ENCODE assay signal across 38 cellular contexts in the genomic region with DNA sequence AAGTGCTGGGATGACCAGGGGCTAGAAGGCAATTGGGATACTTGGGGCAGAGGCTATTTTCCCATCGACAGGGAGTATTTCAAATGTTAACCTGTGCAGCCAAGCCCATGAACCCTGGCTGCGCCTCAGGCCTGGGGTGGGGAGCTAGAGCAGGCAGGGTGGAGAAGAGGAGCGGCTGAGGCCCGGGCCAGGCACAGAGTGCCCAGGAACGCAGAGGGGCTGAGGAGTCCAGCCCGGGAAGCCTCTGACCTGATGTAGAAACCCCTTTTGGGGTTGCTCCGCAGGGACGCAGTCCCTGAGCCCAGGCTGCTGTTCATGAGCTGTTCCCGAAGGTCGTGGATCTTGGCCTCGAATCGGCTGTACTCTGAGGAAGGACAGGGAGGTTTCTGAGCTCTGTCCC.
"Had no signal": no experiment of that assay in that cellular context is flagged by ENCODE, and none has a peak within 500 bp of the region (broad histone marks: within the 10 kb centered on the region; RNA-seq: fewer than 3 reads in every experiment).

No MANE protein-coding gene starts in this region.

- H3K4me1 Mint-ChIP-seq: activated CD4-positive, alpha-beta memory T cell treated with anti-CD3 and anti-CD28 coated beads, Interleukin-2, amount 10 ng/mL, durations not matched to agents 7 days and 5 days; activated CD4-positive, alpha-beta T cell treated with anti-CD3 and anti-CD28 coated beads for 36 hours; activated CD4-positive, alpha-beta T cell treated with anti-CD3 and anti-CD28 coated beads, Interleukin-2, amount 10 ng/mL, durations not matched to agents 7 days and 5 days; activated CD8-positive, alpha-beta memory T cell treated with anti-CD3 and anti-CD28 coated beads, Interleukin-2, amount 10 ng/mL, durations not matched to agents 7 days and 5 days; activated naive CD4-positive, alpha-beta T cell treated with anti-CD3 and anti-CD28 coated beads, Interleukin-2, amount 10 ng/mL, durations not matched to agents 7 days and 5 days; activated naive CD4-positive, alpha-beta T cell treated with anti-CD3 and anti-CD28 coated beads, Interleukin-2, amount 50 U/mL, for 24 hours; activated naive CD8-positive, alpha-beta T cell treated with anti-CD3 and anti-CD28 coated beads, Interleukin-2, amount 10 ng/mL, durations not matched to agents 7 days and 5 days; activated naive CD8-positive, alpha-beta T cell treated with anti-CD3 and anti-CD28 coated beads, Interleukin-2, amount 50 U/mL, for 24 hours; central memory CD8-positive, alpha-beta T cell; WTC11 had no signal

- H3K4me3 ChIP-seq: ascending aorta, cardiac muscle cell had no signal

- H3K9me3 ChIP-seq: ascending aorta had no signal

- H3K27me3 ChIP-seq: ascending aorta, cardiac muscle cell had no signal

- H3K9me3 Mint-ChIP-seq: activated CD4-positive, alpha-beta memory T cell treated with anti-CD3 and anti-CD28 coated beads, Interleukin-2, amount 10 ng/mL, durations not matched to agents 7 days and 5 days; activated CD4-positive, alpha-beta T cell treated with anti-CD3 and anti-CD28 coated beads, Interleukin-2, amount 10 ng/mL, durations not matched to agents 7 days and 5 days; activated naive CD4-positive, alpha-beta T cell treated with anti-CD3 and anti-CD28 coated beads, Interleukin-2, amount 10 ng/mL, durations not matched to agents 7 days and 5 days; activated naive CD4-positive, alpha-beta T cell treated with anti-CD3 and anti-CD28 coated beads, Interleukin-2, amount 50 U/mL, for 24 hours; activated naive CD8-positive, alpha-beta T cell treated with anti-CD3 and anti-CD28 coated beads, Interleukin-2, amount 10 ng/mL, durations not matched to agents 7 days and 5 days; activated naive CD8-positive, alpha-beta T cell treated with anti-CD3 and anti-CD28 coated beads, Interleukin-2, amount 50 U/mL, for 24 hours; activated T-cell treated with anti-CD3 and anti-CD28 coated beads, Interleukin-2, amount 50 U/mL, for 24 hours; activated T-helper 2 cell treated with anti-CD3 and anti-CD28 coated beads, Interferon-gamma antibody, Interleukin-2, Interleukin-4, amounts not matched to agents 10 μg/mL and 5 μg/mL and 100 μg/mL, durations not matched to agents 14 hours and 24 hours and 36 hours; brain; central memory CD8-positive, alpha-beta T cell; T-helper 1 cell treated with Interleukin-12 subunit alpha and Interleukin-12 subunit beta and Interleukin-4 antibody, amounts not matched to agents 30 μg/mL and 1 μg/mL, for 36 hours; T-helper 2 cell treated with Interferon-gamma antibody and Interleukin-4, amounts not matched to agents 5 μg/mL and 100 μg/mL, for 36 hours; WTC11 had no signal

- H3K4me3 Mint-ChIP-seq: activated CD4-positive, alpha-beta memory T cell treated with anti-CD3 and anti-CD28 coated beads, Interleukin-2, amount 10 ng/mL, durations not matched to agents 7 days and 5 days; activated CD4-positive, alpha-beta T cell treated with anti-CD3 and anti-CD28 coated beads for 36 hours; activated CD4-positive, alpha-beta T cell treated with anti-CD3 and anti-CD28 coated beads, Interleukin-2, amount 10 ng/mL, durations not matched to agents 7 days and 5 days; activated CD8-positive, alpha-beta memory T cell treated with anti-CD3 and anti-CD28 coated beads, Interleukin-2, amount 10 ng/mL, durations not matched to agents 7 days and 5 days; activated CD8-positive, alpha-beta T cell treated with anti-CD3 and anti-CD28 coated beads, Interleukin-2, amount 10 ng/mL, durations not matched to agents 7 days and 5 days; activated naive CD4-positive, alpha-beta T cell treated with anti-CD3 and anti-CD28 coated beads, Interleukin-2, amount 10 ng/mL, durations not matched to agents 7 days and 5 days; activated naive CD4-positive, alpha-beta T cell treated with anti-CD3 and anti-CD28 coated beads, Interleukin-2, amount 50 U/mL, for 24 hours; activated naive CD8-positive, alpha-beta T cell; activated naive CD8-positive, alpha-beta T cell treated with anti-CD3 and anti-CD28 coated beads, Interleukin-2, amount 10 ng/mL, durations not matched to agents 7 days and 5 days; activated naive CD8-positive, alpha-beta T cell treated with anti-CD3 and anti-CD28 coated beads, Interleukin-2, amount 50 U/mL, for 24 hours; activated T-cell treated with anti-CD3 and anti-CD28 coated beads, Interleukin-2, amount 50 U/mL, for 24 hours; brain; central memory CD8-positive, alpha-beta T cell; T-helper 1 cell treated with Interleukin-12 subunit alpha and Interleukin-12 subunit beta and Interleukin-4 antibody, amounts not matched to agents 30 μg/mL and 1 μg/mL, for 36 hours; T-helper 2 cell treated with Interferon-gamma antibody and Interleukin-4, amounts not matched to agents 5 μg/mL and 100 μg/mL, for 36 hours; WTC11 had no signal

- DNase-seq: activated CD4-positive, alpha-beta memory T cell treated with anti-CD3 and anti-CD28 coated beads, Interleukin-2, amount 10 ng/mL, durations not matched to agents 7 days and 5 days; activated CD4-positive, alpha-beta T cell treated with anti-CD3 and anti-CD28 coated beads for 1 hour; activated CD4-positive, alpha-beta T cell treated with anti-CD3 and anti-CD28 coated beads for 36 hours; activated CD4-positive, alpha-beta T cell treated with anti-CD3 and anti-CD28 coated beads for 48 hours; activated CD4-positive, alpha-beta T cell treated with anti-CD3 and anti-CD28 coated beads, Interleukin-2, amount 10 ng/mL, durations not matched to agents 7 days and 5 days; activated CD4-positive, alpha-beta T cell treated with anti-CD3 and anti-CD28 coated beads, Interleukin-2, amount 50 U/mL, for 48 hours; activated CD4-positive, CD25-positive, alpha-beta regulatory T cell; activated CD8-positive, alpha-beta memory T cell treated with anti-CD3 and anti-CD28 coated beads for 24 hours; activated CD8-positive, alpha-beta memory T cell treated with anti-CD3 and anti-CD28 coated beads, Interleukin-2, amount 10 ng/mL, durations not matched to agents 7 days and 5 days; activated CD8-positive, alpha-beta memory T cell treated with anti-CD3 and anti-CD28 coated beads, Interleukin-2, amount 50 U/mL, for 48 hours; activated CD8-positive, alpha-beta T cell treated with anti-CD3 and anti-CD28 coated beads, Interleukin-2, amount 10 ng/mL, durations not matched to agents 7 days and 5 days; activated effector memory CD4-positive, alpha-beta T cell treated with Interleukin-2 at 50 U/mL for 16 hours; activated gamma-delta T cell; activated naive CD4-positive, alpha-beta T cell treated with anti-CD3 and anti-CD28 coated beads, Interleukin-2, amount 10 ng/mL, durations not matched to agents 7 days and 5 days; activated naive CD4-positive, alpha-beta T cell treated with Interleukin-2 at 50 U/mL for 16 hours; activated naive CD8-positive, alpha-beta T cell treated with anti-CD3 and anti-CD28 coated beads, Interleukin-2, amount 10 ng/mL, durations not matched to agents 7 days and 5 days; activated naive CD8-positive, alpha-beta T cell treated with anti-CD3 and anti-CD28 coated beads, Interleukin-2, amount 50 U/mL, for 24 hours; activated T-cell treated with anti-CD3 and anti-CD28 coated beads, Interleukin-2, amount 50 U/mL, for 24 hours; activated T-cell treated with anti-CD3 and anti-CD28 coated beads, Interleukin-2, amount 50 U/mL, for 48 hours; amygdala; anterior cingulate cortex; caudate nucleus; cerebellar nuclear complex; T-helper 1 cell; T-helper 2 cell; T-helper 9 cell had no signal

- H3K36me3 Mint-ChIP-seq: activated CD8-positive, alpha-beta memory T cell treated with anti-CD3 and anti-CD28 coated beads, Interleukin-2, amount 10 ng/mL, durations not matched to agents 7 days and 5 days; activated naive CD4-positive, alpha-beta T cell treated with anti-CD3 and anti-CD28 coated beads, Interleukin-2, amount 10 ng/mL, durations not matched to agents 7 days and 5 days; activated naive CD4-positive, alpha-beta T cell treated with anti-CD3 and anti-CD28 coated beads, Interleukin-2, amount 50 U/mL, for 24 hours had no signal

- ATAC-seq: activated CD4-positive, alpha-beta T cell treated with anti-CD3 and anti-CD28 coated beads for 36 hours; activated CD4-positive, CD25-positive, alpha-beta regulatory T cell treated with anti-CD3 and anti-CD28 coated beads, Interleukin-2, amount 50 U/mL, for 24 hours; activated CD8-positive, alpha-beta memory T cell treated with anti-CD3 and anti-CD28 coated beads, Interleukin-2, amount 10 ng/mL, durations not matched to agents 7 days and 5 days; activated CD8-positive, alpha-beta T cell treated with anti-CD3 and anti-CD28 coated beads, Interleukin-2, amount 10 ng/mL, durations not matched to agents 7 days and 5 days; activated naive CD8-positive, alpha-beta T cell treated with anti-CD3 and anti-CD28 coated beads, Interleukin-2, amount 50 U/mL, for 24 hours; WTC11 had no signal

- H3K27me3 Mint-ChIP-seq: activated CD4-positive, alpha-beta memory T cell treated with anti-CD3 and anti-CD28 coated beads, Interleukin-2, amount 10 ng/mL, durations not matched to agents 7 days and 5 days; activated CD4-positive, alpha-beta T cell treated with anti-CD3 and anti-CD28 coated beads for 36 hours; activated CD4-positive, alpha-beta T cell treated with anti-CD3 and anti-CD28 coated beads, Interleukin-2, amount 10 ng/mL, durations not matched to agents 7 days and 5 days; activated CD8-positive, alpha-beta memory T cell treated with anti-CD3 and anti-CD28 coated beads, Interleukin-2, amount 10 ng/mL, durations not matched to agents 7 days and 5 days; activated naive CD4-positive, alpha-beta T cell treated with anti-CD3 and anti-CD28 coated beads, Interleukin-2, amount 10 ng/mL, durations not matched to agents 7 days and 5 days; activated naive CD4-positive, alpha-beta T cell treated with anti-CD3 and anti-CD28 coated beads, Interleukin-2, amount 50 U/mL, for 24 hours; activated naive CD8-positive, alpha-beta T cell; activated naive CD8-positive, alpha-beta T cell treated with anti-CD3 and anti-CD28 coated beads, Interleukin-2, amount 10 ng/mL, durations not matched to agents 7 days and 5 days; activated naive CD8-positive, alpha-beta T cell treated with anti-CD3 and anti-CD28 coated beads, Interleukin-2, amount 50 U/mL, for 24 hours; activated T-cell treated with anti-CD3 and anti-CD28 coated beads, Interleukin-2, amount 50 U/mL, for 24 hours; brain; central memory CD8-positive, alpha-beta T cell had no signal

- H3K4me1 ChIP-seq: ascending aorta had no signal

- H3K27ac Mint-ChIP-seq: activated CD4-positive, alpha-beta memory T cell treated with anti-CD3 and anti-CD28 coated beads, Interleukin-2, amount 10 ng/mL, durations not matched to agents 7 days and 5 days; activated CD4-positive, alpha-beta T cell treated with anti-CD3 and anti-CD28 coated beads for 36 hours; activated CD4-positive, alpha-beta T cell treated with anti-CD3 and anti-CD28 coated beads, Interleukin-2, amount 10 ng/mL, durations not matched to agents 7 days and 5 days; activated CD8-positive, alpha-beta memory T cell treated with anti-CD3 and anti-CD28 coated beads, Interleukin-2, amount 10 ng/mL, durations not matched to agents 7 days and 5 days; activated CD8-positive, alpha-beta T cell treated with anti-CD3 and anti-CD28 coated beads, Interleukin-2, amount 10 ng/mL, durations not matched to agents 7 days and 5 days; activated naive CD4-positive, alpha-beta T cell treated with anti-CD3 and anti-CD28 coated beads, Interleukin-2, amount 10 ng/mL, durations not matched to agents 7 days and 5 days; activated naive CD4-positive, alpha-beta T cell treated with anti-CD3 and anti-CD28 coated beads, Interleukin-2, amount 50 U/mL, for 24 hours; activated naive CD8-positive, alpha-beta T cell; activated naive CD8-positive, alpha-beta T cell treated with anti-CD3 and anti-CD28 coated beads, Interleukin-2, amount 10 ng/mL, durations not matched to agents 7 days and 5 days; activated naive CD8-positive, alpha-beta T cell treated with anti-CD3 and anti-CD28 coated beads, Interleukin-2, amount 50 U/mL, for 24 hours; activated T-cell treated with anti-CD3 and anti-CD28 coated beads, Interleukin-2, amount 50 U/mL, for 24 hours; activated T-helper 2 cell treated with anti-CD3 and anti-CD28 coated beads, Interferon-gamma antibody, Interleukin-2, Interleukin-4, amounts not matched to agents 10 μg/mL and 5 μg/mL and 100 μg/mL, durations not matched to agents 14 hours and 24 hours and 36 hours; T-helper 1 cell treated with Interleukin-12 subunit alpha and Interleukin-12 subunit beta and Interleukin-4 antibody, amounts not matched to agents 30 μg/mL and 1 μg/mL, for 36 hours; T-helper 2 cell treated with Interferon-gamma antibody and Interleukin-4, amounts not matched to agents 5 μg/mL and 100 μg/mL, for 36 hours; WTC11 had no signal

- H3K27ac ChIP-seq: ascending aorta, cardiac muscle cell, VCaP had no signal
